ENCODE assay signal across 9 cellular contexts in genomic region chr11:130124096-130124495, GRCh38. TPM values are rescaled to one million over a fixed set of nuclear protein-coding genes. Genes with fewer than 3 reads are reported as not detected.
DNase-seq lines count a peak whose midpoint lies in the region; ATAC-seq and TF ChIP-seq lines count a peak whose summit lies in the region.
"Had no signal": no experiment of that assay in that cellular context is flagged by ENCODE, and none has a peak within 500 bp of the region (broad histone marks: within the 10 kb centered on the region; RNA-seq: fewer than 3 reads in every experiment).

No MANE protein-coding gene starts in this region.

- no peak overlapping the region for H3K4me3 ChIP-seq in tibial artery

- no peak for ATAC-seq in HG03469 (IDR thresholded peaks at IDR 0.05; ENCODE audit: unreplicated experiment)

- TF ChIP-seq CTCF in tibial artery (IDR thresholded peaks at IDR 0.05), result no peak

- no peak overlapping the region for H3K4me3 Mint-ChIP-seq in activated T-helper 2 cell treated with anti-CD3 and anti-CD28 coated beads, Interferon-gamma antibody, Interleukin-2, Interleukin-4, amounts not matched to agents 10 μg/mL and 5 μg/mL and 100 μg/mL, durations not matched to agents 14 hours and 24 hours and 36 hours (ENCODE audit: low read depth)

- H3K9me3 ChIP-seq in tibial artery, result no peaks in the 10 kb centered on the region

- DNase-seq in HS-5 (ENCODE audit: low read depth) (peak; percentile 55), amniotic stem cell (lab: John Stamatoyannopoulos, UW) (peak; percentile 20), hepatic stellate cell (ENCODE audit: low spot score) (peak; percentile 80), tibial artery (peak; percentile 87 to 90)
- DNase-seq in stimulated activated naive CD4-positive, alpha-beta T cell treated with Interleukin-2 at 50 U/mL for 16 hours (lab: John Stamatoyannopoulos, UW), result no peak
- DNase-seq in stimulated activated CD4-positive, alpha-beta T cell treated with anti-CD3 and anti-CD28 coated beads, Interleukin-4, amount 100 ng/mL, for 24 hours, result no peak
- DNase-seq in activated T-helper 2 cell treated with anti-CD3 and anti-CD28 coated beads, Interferon-gamma antibody, Interleukin-2, Interleukin-4, amounts not matched to agents 10 μg/mL and 5 μg/mL and 100 μg/mL, durations not matched to agents 14 hours and 24 hours and 36 hours (ENCODE audit: low spot score), result no peak
- DNase-seq: activated CD4-positive, alpha-beta T cell treated with anti-CD3 and anti-CD28 coated beads, Interleukin-2, amount 50 U/mL, for 4 hours had no signal

- peaks cover 34 to 46% (median 41%) of the 10 kb centered on the region in 3 donors for H3K36me3 ChIP-seq in tibial artery

- H3K9me3 Mint-ChIP-seq in activated T-helper 2 cell treated with anti-CD3 and anti-CD28 coated beads, Interferon-gamma antibody, Interleukin-2, Interleukin-4, amounts not matched to agents 10 μg/mL and 5 μg/mL and 100 μg/mL, durations not matched to agents 14 hours and 24 hours and 36 hours, result no peaks in the 10 kb centered on the region

- no peaks in the 10 kb centered on the region for H3K27me3 ChIP-seq in tibial artery

- peaks cover 0 to 38% (median 15%) of the 10 kb centered on the region in 4 donors for H3K4me1 ChIP-seq in tibial artery

- peaks cover 37% of the 10 kb centered on the region for H3K36me3 Mint-ChIP-seq in activated T-helper 2 cell treated with anti-CD3 and anti-CD28 coated beads, Interferon-gamma antibody, Interleukin-2, Interleukin-4, amounts not matched to agents 10 μg/mL and 5 μg/mL and 100 μg/mL, durations not matched to agents 14 hours and 24 hours and 36 hours (ENCODE audit: low read depth)

- no peak overlapping the region for H3K27ac Mint-ChIP-seq in activated T-helper 2 cell treated with anti-CD3 and anti-CD28 coated beads, Interferon-gamma antibody, Interleukin-2, Interleukin-4, amounts not matched to agents 10 μg/mL and 5 μg/mL and 100 μg/mL, durations not matched to agents 14 hours and 24 hours and 36 hours

- peak overlapping the region; percentile 56 to 71 for H3K27ac ChIP-seq in tibial artery

- H3K4me1 Mint-ChIP-seq in activated T-helper 2 cell treated with anti-CD3 and anti-CD28 coated beads, Interferon-gamma antibody, Interleukin-2, Interleukin-4, amounts not matched to agents 10 μg/mL and 5 μg/mL and 100 μg/mL, durations not matched to agents 14 hours and 24 hours and 36 hours (ENCODE audit: low read depth), result peaks cover 29% of the 10 kb centered on the region

- peaks cover 11% of the 10 kb centered on the region for H3K27me3 Mint-ChIP-seq in activated T-helper 2 cell treated with anti-CD3 and anti-CD28 coated beads, Interferon-gamma antibody, Interleukin-2, Interleukin-4, amounts not matched to agents 10 μg/mL and 5 μg/mL and 100 μg/mL, durations not matched to agents 14 hours and 24 hours and 36 hours (ENCODE audit: low read depth)

- intact Hi-C loops in tibial artery (cut with DNase I; ENCODE audit: low total_unique reads), result loop anchor here (5.0 kb wide), 1 partner anchor 122 kb away; the partner anchor contains the start of gene PRDM10
- intact Hi-C loops in activated T-helper 2 cell treated with anti-CD3 and anti-CD28 coated beads, Interferon-gamma antibody, Interleukin-2, Interleukin-4, amounts not matched to agents 10 μg/mL and 5 μg/mL and 100 μg/mL, durations not matched to agents 14 hours and 24 hours and 36 hours (cut with micrococcal nuclease), result no loop called here

RNA-seq across cellular contexts. Expression of gene ST14, which starts 35.5 kb away (rescaled TPM):
- 0.09 and 0.14 TPM in 2 replicates for total RNA-seq in activated T-helper 2 cell treated with anti-CD3 and anti-CD28 coated beads, Interferon-gamma antibody, Interleukin-2, Interleukin-4, amounts not matched to agents 10 μg/mL and 5 μg/mL and 100 μg/mL, durations not matched to agents 14 hours and 24 hours and 36 hours

RNA-seq across cellular contexts. Expression of gene APLP2, which starts 54.4 kb away (rescaled TPM):
- 54.6 and 57.2 TPM in 2 replicates for total RNA-seq in activated T-helper 2 cell treated with anti-CD3 and anti-CD28 coated beads, Interferon-gamma antibody, Interleukin-2, Interleukin-4, amounts not matched to agents 10 μg/mL and 5 μg/mL and 100 μg/mL, durations not matched to agents 14 hours and 24 hours and 36 hours

Comparison
In these comparisons a context has a peak if more than half of its experiments do, and no peak if none do; other contexts are left out.
1. DNase-seq: peak in HS-5 (single experiment), amniotic stem cell (single experiment), hepatic stellate cell (single experiment) and tibial artery (2 of 2); none in stimulated activated naive CD4-positive, alpha-beta T cell treated with Interleukin-2 at 50 U/mL for 16 hours (single experiment), stimulated activated CD4-positive, alpha-beta T cell treated with anti-CD3 and anti-CD28 coated beads, Interleukin-4, amount 100 ng/mL, for 24 hours (single experiment) and activated T-helper 2 cell treated with anti-CD3 and anti-CD28 coated beads, Interferon-gamma antibody, Interleukin-2, Interleukin-4, amounts not matched to agents 10 μg/mL and 5 μg/mL and 100 μg/mL, durations not matched to agents 14 hours and 24 hours and 36 hours (single experiment).